ENCODE assay signal across 17 cellular contexts in the genomic region with DNA sequence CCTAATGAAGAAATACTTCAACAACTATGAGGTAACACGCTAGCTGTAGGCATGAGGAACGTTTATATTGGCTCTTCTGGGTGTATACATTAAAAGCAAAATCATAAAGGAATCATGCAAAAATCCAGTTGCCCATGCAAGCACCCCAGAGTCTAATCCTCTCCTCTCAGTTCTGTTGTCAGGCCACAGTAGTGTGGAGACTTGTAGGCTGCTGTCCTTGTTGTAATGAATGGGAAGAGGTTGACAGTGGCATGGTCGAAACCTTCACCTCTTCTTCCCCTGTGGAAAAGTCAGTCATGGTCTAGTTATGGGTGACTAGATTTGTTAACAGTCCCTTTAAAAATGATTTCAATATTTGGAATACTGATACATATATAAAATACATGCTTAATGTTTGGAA.
DNase-seq lines count a peak whose midpoint lies in the region; ATAC-seq and TF ChIP-seq lines count a peak whose summit lies in the region.
"Had no signal": no experiment of that assay in that cellular context is flagged by ENCODE, and none has a peak within 500 bp of the region (broad histone marks: within the 10 kb centered on the region; RNA-seq: fewer than 3 reads in every experiment).

No MANE protein-coding gene starts in this region.

- WGBS in heart right ventricle, 2 donors, result 90 to 94% methylated on average over 3 of the region's 3 CpGs

- no peak overlapping the region for H2AFZ ChIP-seq in GM23338

- ATAC-seq in GM23338 (peak; percentile 69), heart right ventricle (no peak)
- ATAC-seq: CD8-positive, alpha-beta T cell had no signal

- intact Hi-C loops in heart right ventricle (cut with DNase I), result loop anchor here in 1 of 10 donors (10.0 kb wide), 1 partner anchor 104 kb away; no protein-coding TSS in a partner anchor

- no peaks in the 10 kb centered on the region for H3K9me2 ChIP-seq in GM23338 (ENCODE audit: insufficient read depth)

- H3K4me3 ChIP-seq in GM23338, result no peak overlapping the region
- no peak overlapping the region for H3K4me3 ChIP-seq in HAP-1
- no peak overlapping the region for H3K4me3 ChIP-seq in heart right ventricle
- H3K4me3 ChIP-seq: BLaER1 had no signal

- H3K4me3 Mint-ChIP-seq in GM23338, result no peak overlapping the region
- no peak overlapping the region for H3K4me3 Mint-ChIP-seq in neural crest cell
- H3K4me3 Mint-ChIP-seq: B cell; CD4-positive, CD25-positive, alpha-beta regulatory T cell; CD8-positive, alpha-beta T cell had no signal

- H3F3A ChIP-seq in GM23338 (replicated peaks; ENCODE audit: low read depth), result no peaks in the 10 kb centered on the region

- TF ChIP-seq CTCF in GM23338 (conservative IDR thresholded peaks at IDR 0.05; ENCODE audit: low read depth in 2 of 2) (no peak), neural crest cell (conservative IDR thresholded peaks at IDR 0.05) (no peak), heart right ventricle (IDR thresholded peaks at IDR 0.05) (no peak)

- H3K79me2 ChIP-seq in GM23338 (replicated peaks; ENCODE audit: insufficient read depth), result no peaks in the 10 kb centered on the region

- no peak for DNase-seq in GM23338 (ENCODE audit: low spot score)
- peak; percentile 33 to 47 for DNase-seq in HAP-1 (ENCODE audit: low spot score in 2 of 2)
- DNase-seq in NCI-H69 (lab: John Stamatoyannopoulos, UW), result peak; percentile 20
- DNase-seq in neural crest cell (ENCODE audit: low read depth, low spot score), result no peak
- DNase-seq in NK-92 (lab: John Stamatoyannopoulos, UW; ENCODE audit: unreplicated experiment), result no peak
- no peak for DNase-seq in NCI-H526 (lab: John Stamatoyannopoulos, UW)
- DNase-seq in heart right ventricle, result no peak
- DNase-seq: Caco-2; CD4-positive, CD25-positive, alpha-beta regulatory T cell; CD8-positive, alpha-beta T cell; DMS153; DND-41; HCEC 1CT had no signal

- H3K4me1 ChIP-seq in GM23338 (ENCODE audit: insufficient read depth), result peaks cover 24% of the 10 kb centered on the region
- peaks cover 33% of the 10 kb centered on the region for H3K4me1 ChIP-seq in HAP-1
- peaks cover 0 to 35% (median 13%) of the 10 kb centered on the region in 9 donors for H3K4me1 ChIP-seq in heart right ventricle
- H3K4me1 ChIP-seq: Caco-2 had no signal

- H3K27ac Mint-ChIP-seq in GM23338 (no peak overlapping the region), neural crest cell (ENCODE audit: unreplicated experiment) (peak overlapping the region; percentile 59)
- H3K27ac Mint-ChIP-seq: B cell; CD4-positive, CD25-positive, alpha-beta regulatory T cell; CD8-positive, alpha-beta T cell had no signal

- H3K27me3 ChIP-seq in GM23338 (ENCODE audit: insufficient read depth), result no peaks in the 10 kb centered on the region
- H3K27me3 ChIP-seq in HAP-1 (ENCODE audit: low read depth), result no peaks in the 10 kb centered on the region
- no peaks in the 10 kb centered on the region for H3K27me3 ChIP-seq in heart right ventricle
- H3K27me3 ChIP-seq: BLaER1 had no signal

- H3K27ac ChIP-seq in GM23338 (ENCODE audit: low read depth), result no peak overlapping the region
- H3K27ac ChIP-seq in heart right ventricle, result no peak overlapping the region
- H3K27ac ChIP-seq: 22Rv1, BLaER1, C4-2B had no signal

- H4K20me1 ChIP-seq in GM23338 (replicated peaks; ENCODE audit: insufficient read depth), result no peaks in the 10 kb centered on the region

- H3K36me3 ChIP-seq in GM23338 (ENCODE audit: insufficient read depth) (no peaks in the 10 kb centered on the region; the same call in 1 of the 2 replicates), HAP-1 (replicated peaks) (no peaks in the 10 kb centered on the region), heart right ventricle (peaks cover 0 to 41% (median 5%) of the 10 kb centered on the region in 9 donors)

- H3K4me1 Mint-ChIP-seq in GM23338 (peaks cover 18% of the 10 kb centered on the region), neural crest cell (no peaks in the 10 kb centered on the region)

- no peaks in the 10 kb centered on the region for H3K9me3 ChIP-seq in HAP-1
- no peaks in the 10 kb centered on the region for H3K9me3 ChIP-seq in heart right ventricle
- H3K9me3 ChIP-seq: BLaER1, Caco-2 had no signal

- H3K4me2 ChIP-seq in GM23338, result no peak overlapping the region
- H3K4me2 ChIP-seq: BLaER1 had no signal

- in situ Hi-C loops in HAP-1 (cut with MboI; ENCODE audit: low sequenced_read_pairs), result no loop called here

- H3K27me3 Mint-ChIP-seq in GM23338 (ENCODE audit: insufficient read depth, low read depth, poor library complexity), result no peaks in the 10 kb centered on the region
- no peaks in the 10 kb centered on the region for H3K27me3 Mint-ChIP-seq in neural crest cell (ENCODE audit: low read depth)
- H3K27me3 Mint-ChIP-seq: B cell; CD4-positive, CD25-positive, alpha-beta regulatory T cell had no signal

- H3K9me3 Mint-ChIP-seq in GM23338, result no peaks in the 10 kb centered on the region
- H3K9me3 Mint-ChIP-seq in neural crest cell, result no peaks in the 10 kb centered on the region
- H3K9me3 Mint-ChIP-seq: CD4-positive, CD25-positive, alpha-beta regulatory T cell; CD8-positive, alpha-beta T cell had no signal

- H3K36me3 Mint-ChIP-seq in GM23338 (ENCODE audit: low read depth) (no peaks in the 10 kb centered on the region), neural crest cell (ENCODE audit: low read depth) (no peaks in the 10 kb centered on the region)

TF ChIP-seq in GM23338, 12 proteins besides CTCF, POLR2A, EP300 and RAD21 (continues in another document):
- TF ChIP-seq JUNB (IDR thresholded peaks at IDR 0.05; ENCODE audit: unreplicated experiment) (no peak), EZH2 (IDR thresholded peaks at IDR 0.05; ENCODE audit: low read depth, unreplicated experiment) (no peak), ZNF331 (CRISPR knock-in tag; IDR thresholded peaks at IDR 0.05; ENCODE audit: low read depth) (no peak), EZH2phosphoT487 (IDR thresholded peaks at IDR 0.05; ENCODE audit: unreplicated experiment) (no peak), CREB1 (CRISPR knock-in tag; IDR thresholded peaks at IDR 0.05; ENCODE audit: low read depth) (no peak), NANOG (IDR thresholded peaks at IDR 0.05; ENCODE audit: borderline replicate concordance) (no peak)
- TF ChIP-seq, protein P1, sequence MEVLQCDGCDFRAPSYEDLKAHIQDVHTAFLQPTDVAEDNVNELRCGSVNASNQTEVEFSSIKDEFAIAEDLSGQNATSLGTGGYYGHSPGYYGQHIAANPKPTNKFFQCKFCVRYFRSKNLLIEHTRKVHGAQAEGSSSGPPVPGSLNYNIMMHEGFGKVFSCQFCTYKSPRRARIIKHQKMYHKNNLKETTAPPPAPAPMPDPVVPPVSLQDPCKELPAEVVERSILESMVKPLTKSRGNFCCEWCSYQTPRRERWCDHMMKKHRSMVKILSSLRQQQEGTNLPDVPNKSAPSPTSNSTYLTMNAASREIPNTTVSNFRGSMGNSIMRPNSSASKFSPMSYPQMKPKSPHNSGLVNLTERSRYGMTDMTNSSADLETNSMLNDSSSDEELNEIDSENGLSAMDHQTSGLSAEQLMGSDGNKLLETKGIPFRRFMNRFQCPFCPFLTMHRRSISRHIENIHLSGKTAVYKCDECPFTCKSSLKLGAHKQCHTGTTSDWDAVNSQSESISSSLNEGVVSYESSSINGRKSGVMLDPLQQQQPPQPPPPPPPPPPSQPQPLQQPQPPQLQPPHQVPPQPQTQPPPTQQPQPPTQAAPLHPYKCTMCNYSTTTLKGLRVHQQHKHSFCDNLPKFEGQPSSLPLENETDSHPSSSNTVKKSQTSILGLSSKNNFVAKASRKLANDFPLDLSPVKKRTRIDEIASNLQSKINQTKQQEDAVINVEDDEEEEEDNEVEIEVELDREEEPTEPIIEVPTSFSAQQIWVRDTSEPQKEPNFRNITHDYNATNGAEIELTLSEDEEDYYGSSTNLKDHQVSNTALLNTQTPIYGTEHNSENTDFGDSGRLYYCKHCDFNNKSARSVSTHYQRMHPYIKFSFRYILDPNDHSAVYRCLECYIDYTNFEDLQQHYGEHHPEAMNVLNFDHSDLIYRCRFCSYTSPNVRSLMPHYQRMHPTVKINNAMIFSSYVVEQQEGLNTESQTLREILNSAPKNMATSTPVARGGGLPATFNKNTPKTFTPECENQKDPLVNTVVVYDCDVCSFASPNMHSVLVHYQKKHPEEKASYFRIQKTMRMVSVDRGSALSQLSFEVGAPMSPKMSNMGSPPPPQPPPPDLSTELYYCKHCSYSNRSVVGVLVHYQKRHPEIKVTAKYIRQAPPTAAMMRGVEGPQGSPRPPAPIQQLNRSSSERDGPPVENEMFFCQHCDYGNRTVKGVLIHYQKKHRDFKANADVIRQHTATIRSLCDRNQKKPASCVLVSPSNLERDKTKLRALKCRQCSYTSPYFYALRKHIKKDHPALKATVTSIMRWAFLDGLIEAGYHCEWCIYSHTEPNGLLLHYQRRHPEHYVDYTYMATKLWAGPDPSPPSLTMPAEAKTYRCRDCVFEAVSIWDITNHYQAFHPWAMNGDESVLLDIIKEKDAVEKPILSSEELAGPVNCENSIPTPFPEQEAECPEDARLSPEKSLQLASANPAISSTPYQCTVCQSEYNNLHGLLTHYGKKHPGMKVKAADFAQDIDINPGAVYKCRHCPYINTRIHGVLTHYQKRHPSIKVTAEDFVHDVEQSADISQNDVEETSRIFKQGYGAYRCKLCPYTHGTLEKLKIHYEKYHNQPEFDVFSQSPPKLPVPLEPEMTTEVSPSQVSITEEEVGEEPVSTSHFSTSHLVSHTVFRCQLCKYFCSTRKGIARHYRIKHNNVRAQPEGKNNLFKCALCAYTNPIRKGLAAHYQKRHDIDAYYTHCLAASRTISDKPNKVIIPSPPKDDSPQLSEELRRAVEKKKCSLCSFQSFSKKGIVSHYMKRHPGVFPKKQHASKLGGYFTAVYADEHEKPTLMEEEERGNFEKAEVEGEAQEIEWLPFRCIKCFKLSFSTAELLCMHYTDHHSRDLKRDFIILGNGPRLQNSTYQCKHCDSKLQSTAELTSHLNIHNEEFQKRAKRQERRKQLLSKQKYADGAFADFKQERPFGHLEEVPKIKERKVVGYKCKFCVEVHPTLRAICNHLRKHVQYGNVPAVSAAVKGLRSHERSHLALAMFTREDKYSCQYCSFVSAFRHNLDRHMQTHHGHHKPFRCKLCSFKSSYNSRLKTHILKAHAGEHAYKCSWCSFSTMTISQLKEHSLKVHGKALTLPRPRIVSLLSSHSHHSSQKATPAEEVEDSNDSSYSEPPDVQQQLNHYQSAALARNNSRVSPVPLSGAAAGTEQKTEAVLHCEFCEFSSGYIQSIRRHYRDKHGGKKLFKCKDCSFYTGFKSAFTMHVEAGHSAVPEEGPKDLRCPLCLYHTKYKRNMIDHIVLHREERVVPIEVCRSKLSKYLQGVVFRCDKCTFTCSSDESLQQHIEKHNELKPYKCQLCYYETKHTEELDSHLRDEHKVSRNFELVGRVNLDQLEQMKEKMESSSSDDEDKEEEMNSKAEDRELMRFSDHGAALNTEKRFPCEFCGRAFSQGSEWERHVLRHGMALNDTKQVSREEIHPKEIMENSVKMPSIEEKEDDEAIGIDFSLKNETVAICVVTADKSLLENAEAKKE (CRISPR knock-in tag; IDR thresholded peaks at IDR 0.05), result no peak

Comparison
In these comparisons a context has a peak if more than half of its experiments do, and no peak if none do; other contexts are left out.
1. DNase-seq: peak in HAP-1 (2 of 2) and NCI-H69 (single experiment); none in GM23338 (single experiment), neural crest cell (single experiment), NK-92 (single experiment), NCI-H526 (0 of 2) and heart right ventricle (0 of 2).